In the genomic region with DNA sequence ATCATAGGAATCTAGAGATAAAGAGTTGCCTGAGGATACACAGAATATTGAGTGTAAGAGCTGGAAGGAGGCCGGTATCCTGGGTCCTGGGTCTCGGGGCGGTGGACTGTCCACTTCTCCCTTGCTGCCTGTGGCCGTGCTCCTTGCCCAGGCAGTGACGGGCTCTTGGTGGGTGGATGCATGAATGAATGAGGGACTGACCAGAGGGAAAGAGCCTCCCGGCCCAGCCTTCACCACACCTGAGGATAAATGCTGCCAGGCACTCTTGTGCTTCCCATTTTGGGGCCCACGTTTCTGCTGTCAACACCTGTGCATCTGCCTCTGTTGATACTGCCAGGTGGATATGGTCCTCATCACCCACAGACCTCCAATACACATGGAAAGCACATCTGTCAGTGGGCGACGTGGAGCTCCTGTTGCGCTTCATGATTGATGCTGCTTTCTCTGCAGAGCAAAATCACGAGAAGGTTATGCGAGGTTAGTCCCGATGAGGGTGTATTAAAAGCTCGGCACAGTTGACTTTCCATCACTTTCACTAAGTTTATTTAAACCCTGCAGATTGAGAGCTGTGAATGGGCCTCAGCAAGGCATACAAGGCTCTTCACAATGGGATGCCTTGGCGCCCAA, we compare ENCODE assay signal across 29 cellular contexts.
"Had no signal": no experiment of that assay in that cellular context is flagged by ENCODE, and none has a peak within 500 bp of the region (broad histone marks: within the 10 kb centered on the region; RNA-seq: fewer than 3 reads in every experiment).

No MANE protein-coding gene starts in this region.

- H3K27ac Mint-ChIP-seq: immature natural killer cell; nephron; neural progenitor cell; stimulated activated naive B cell treated with anti-CD40 and anti-IgM and Interleukin-4, amounts not matched to agents 10 μg/mL and 1 μg/mL and 100 μg/mL, for 72 hours had no signal

- H3K27ac ChIP-seq: left lung, lower lobe of right lung, neural progenitor cell, neutrophil, parathyroid adenoma, psoas muscle, right atrium auricular region, right lobe of liver, skin epidermis, stomach, testis, tibial artery, upper lobe of right lung, uterus had no signal

- H3K36me3 ChIP-seq: left lung, lower lobe of right lung, neural progenitor cell, neutrophil, right atrium auricular region, right lobe of liver, stomach, upper lobe of right lung, uterus had no signal

- ATAC-seq: left colon; left lung; lower lobe of right lung; naive thymus-derived CD8-positive, alpha-beta T cell; psoas muscle; right lobe of liver; stimulated activated naive B cell treated with anti-CD40 and anti-IgM and Interleukin-4, amounts not matched to agents 10 μg/mL and 1 μg/mL and 100 μg/mL, for 72 hours; stimulated activated naive CD8-positive, alpha-beta T cell treated with anti-CD3 and anti-CD28 coated beads, Interleukin-15, Interleukin-2, amounts not matched to agents 100 U/mL and 50 U/mL, for 24 hours; upper lobe of right lung had no signal

- H3K4me1 Mint-ChIP-seq: immature natural killer cell; nephron; stimulated activated naive B cell treated with anti-CD40 and anti-IgM and Interleukin-4, amounts not matched to agents 10 μg/mL and 1 μg/mL and 100 μg/mL, for 72 hours had no signal

- H3K27me3 ChIP-seq: left lung, neural progenitor cell, neutrophil, right atrium auricular region, right lobe of liver, stomach, testis, tibial artery, upper lobe of right lung, uterus had no signal

- H3K4me1 ChIP-seq: neural progenitor cell, parathyroid adenoma, testis, upper lobe of right lung, uterus had no signal

- H3K4me3 Mint-ChIP-seq: immature natural killer cell; naive thymus-derived CD8-positive, alpha-beta T cell; nephron; neural progenitor cell; stimulated activated naive B cell treated with anti-CD40 and anti-IgM and Interleukin-4, amounts not matched to agents 10 μg/mL and 1 μg/mL and 100 μg/mL, for 72 hours had no signal

- H3K9me3 ChIP-seq: left lung, lower lobe of right lung, neutrophil, psoas muscle, right atrium auricular region, right lobe of liver, stomach, testis, tibial artery, upper lobe of right lung, uterus had no signal

- H3K27me3 Mint-ChIP-seq: naive thymus-derived CD8-positive, alpha-beta T cell; stimulated activated naive B cell treated with anti-CD40 and anti-IgM and Interleukin-4, amounts not matched to agents 10 μg/mL and 1 μg/mL and 100 μg/mL, for 72 hours had no signal

- H3K4me3 ChIP-seq: left lung, lower lobe of right lung, neural progenitor cell, psoas muscle, right atrium auricular region, right lobe of liver, skin epidermis, stomach, testis, tibial artery, upper lobe of right lung, uterus had no signal

- DNase-seq: hypothalamus; immature natural killer cell; kidney; left colon; left lung; lower lobe of right lung; mammary epithelial cell; mesenchymal stem cell; naive thymus-derived CD8-positive, alpha-beta T cell; occipital lobe; psoas muscle; right lobe of liver; stimulated activated CD4-positive, alpha-beta T cell treated with anti-CD3 and anti-CD28 coated beads, Interleukin-12 subunit alpha, Interleukin-12 subunit beta, amount 100 ng/mL, for 4 hours; stimulated activated CD4-positive, alpha-beta T cell treated with anti-CD3 and anti-CD28 coated beads, Interleukin-15, amount 100 ng/mL, for 24 hours; stimulated activated CD4-positive, alpha-beta T cell treated with anti-CD3 and anti-CD28 coated beads, Interleukin-2, amount 100 ng/mL, for 24 hours; stimulated activated CD4-positive, alpha-beta T cell treated with anti-CD3 and anti-CD28 coated beads, Interleukin-4, amount 100 ng/mL, for 1 hour; stimulated activated naive B cell treated with anti-CD40 and anti-IgM and Interleukin-4, amounts not matched to agents 10 μg/mL and 1 μg/mL and 100 μg/mL, for 72 hours; stimulated activated naive CD8-positive, alpha-beta T cell treated with anti-CD3 and anti-CD28 coated beads, Interleukin-15, Interleukin-2, amounts not matched to agents 100 U/mL and 50 U/mL, for 24 hours; stomach; testis; upper lobe of right lung; uterus had no signal

- H3K36me3 Mint-ChIP-seq: neural progenitor cell; stimulated activated naive B cell treated with anti-CD40 and anti-IgM and Interleukin-4, amounts not matched to agents 10 μg/mL and 1 μg/mL and 100 μg/mL, for 72 hours had no signal

- H3K9me3 Mint-ChIP-seq: immature natural killer cell; naive thymus-derived CD8-positive, alpha-beta T cell; nephron; neural progenitor cell; stimulated activated naive B cell treated with anti-CD40 and anti-IgM and Interleukin-4, amounts not matched to agents 10 μg/mL and 1 μg/mL and 100 μg/mL, for 72 hours had no signal
